ENCODE assay signal across 8 cellular contexts in genomic region chr15:90352109-90352893, GRCh38. TPM values are rescaled to one million over a fixed set of nuclear protein-coding genes. Genes with fewer than 3 reads are reported as not detected.
DNase-seq lines count a peak whose midpoint lies in the region.

Gene ZNF774 (plus strand): TSS chr15:90352284. CDS start chr15:90354661, 2,377 bp downstream.

- in situ Hi-C loops in HAP-1 (cut with MboI; ENCODE audit: low sequenced_read_pairs): no loop called here

- H3K9me3 ChIP-seq in ES-I3 (ENCODE audit: control insufficient read depth, insufficient read depth, low read length) (no peaks in the 10 kb centered on the region), HAP-1 (no peaks in the 10 kb centered on the region), MG63 (no peaks in the 10 kb centered on the region), neuron (ENCODE audit: low read length) (no peaks in the 10 kb centered on the region)

- peak within 1 kb of the TSS; percentile 99 for H2AFZ ChIP-seq in neuron (ENCODE audit: low read depth, low read length)

- peak within 1 kb of the TSS; percentile 73 for H3K9ac ChIP-seq in ES-I3 (ENCODE audit: low read depth, low read length)

- H3K36me3 ChIP-seq in ES-I3 (ENCODE audit: insufficient read depth, low read length) (no peaks in the 10 kb centered on the region), HAP-1 (replicated peaks) (no peaks in the 10 kb centered on the region), MG63 (no peaks in the 10 kb centered on the region), neuron (ENCODE audit: insufficient read depth, low read length) (no peaks in the 10 kb centered on the region)

- no peaks in the 10 kb centered on the region for H3K4me1 ChIP-seq in ES-I3 (ENCODE audit: insufficient read depth, low read length)
- no peaks in the 10 kb centered on the region; the same call in 1 of the 2 replicates for H3K4me1 ChIP-seq in HAP-1
- H3K4me1 ChIP-seq in neuron (ENCODE audit: insufficient read depth, low read length): no peaks in the 10 kb centered on the region

- DNase-seq in HAP-1 (ENCODE audit: low spot score in 2 of 2): peak; percentile 92 to 95
- DNase-seq in MG63: peak; percentile 86
- peak; percentile 94 to 95 for DNase-seq in SHP77 (lab: John Stamatoyannopoulos, UW)
- DNase-seq in activated gamma-delta T cell (lab: John Stamatoyannopoulos, UW): peak; percentile 80
- peak; percentile 88 for DNase-seq in foreskin melanocyte
- peak; percentile 87 for DNase-seq in stromal cell of bone marrow (ENCODE audit: low read depth)

- H3K27me3 ChIP-seq in HAP-1 (ENCODE audit: low read depth) (no peaks in the 10 kb centered on the region), MG63 (no peaks in the 10 kb centered on the region), neuron (ENCODE audit: insufficient read depth, low read length) (no peaks in the 10 kb centered on the region)

- H3K4me3 ChIP-seq in HAP-1 (peak within 1 kb of the TSS; percentile 65), MG63 (peak within 1 kb of the TSS; percentile 99), neuron (ENCODE audit: low read length) (peak within 1 kb of the TSS; percentile 77)

RNA-seq across cellular contexts. Expression of gene ZNF774, which starts in this region (rescaled TPM):
- total RNA-seq in MG63 (2014; rRNA removed; shearing (Covaris generic); ENCODE audit: low replicate concordance): 0.07 TPM in 1 of 2 replicates, not detected in the other

Comparison
In these comparisons a context has a peak if more than half of its experiments do, and no peak if none do; other contexts are left out.
1. Peak in every context shown above with its lines: DNase-seq and H3K4me3 ChIP-seq.
2. Peak in DNase-seq and H3K4me3 ChIP-seq in MG63; RNA of the gene not detected or under 1 TPM.